7 cellular contexts compared by ENCODE assay signal in genomic region chr13:25574437-25575426, GRCh38.
DNase-seq lines count a peak whose midpoint lies in the region; ATAC-seq and TF ChIP-seq lines count a peak whose summit lies in the region.

No MANE protein-coding gene starts in this region.

- no peak for TF ChIP-seq POLR2A in lower leg skin (IDR thresholded peaks at IDR 0.05)

- peak; percentile 61 for DNase-seq in NCI-H69 (lab: John Stamatoyannopoulos, UW)
- DNase-seq in activated CD4-positive, alpha-beta T cell treated with anti-CD3 and anti-CD28 coated beads, Interleukin-2, amount 10 ng/mL, durations not matched to agents 7 days and 5 days: peak; percentile 81
- DNase-seq in dedifferentiated amniotic fluid mesenchymal stem cell (ENCODE audit: extremely low spot score): peak; percentile 92
- DNase-seq in lower leg skin (ENCODE audit: low spot score in 2 of 2): peak; percentile 80 to 90
- DNase-seq in stimulated activated CD8-positive, alpha-beta memory T cell treated with anti-CD3 and anti-CD28 coated beads, Interleukin-12 subunit alpha, Interleukin-12 subunit beta, amount 100 ng/mL, for 24 hours (ENCODE audit: extremely low read depth): peak; percentile 14

- H3K4me3 Mint-ChIP-seq in activated CD4-positive, alpha-beta T cell treated with anti-CD3 and anti-CD28 coated beads, Interleukin-2, amount 10 ng/mL, durations not matched to agents 7 days and 5 days: no peak overlapping the region

- no peaks in the 10 kb centered on the region for H3K9me3 Mint-ChIP-seq in activated CD4-positive, alpha-beta T cell treated with anti-CD3 and anti-CD28 coated beads, Interleukin-2, amount 10 ng/mL, durations not matched to agents 7 days and 5 days

- ATAC-seq in GM18498 (IDR thresholded peaks at IDR 0.05; ENCODE audit: unreplicated experiment) (peak; percentile 76), HG03521 (IDR thresholded peaks at IDR 0.05; ENCODE audit: unreplicated experiment) (peak; percentile 81)

- POLR2A ChIA-PET in activated CD4-positive, alpha-beta T cell treated with anti-CD3 and anti-CD28 coated beads, Interleukin-2, amount 10 ng/mL, durations not matched to agents 7 days and 5 days (lab: Charles Lee): no interaction called here

- H3K4me3 ChIP-seq in lower leg skin (ENCODE audit: low read depth, poor library complexity, severe bottlenecking): no peak overlapping the region

- H3K4me1 Mint-ChIP-seq in activated CD4-positive, alpha-beta T cell treated with anti-CD3 and anti-CD28 coated beads, Interleukin-2, amount 10 ng/mL, durations not matched to agents 7 days and 5 days: peaks cover 1% of the 10 kb centered on the region

- no peak overlapping the region for H3K27ac Mint-ChIP-seq in activated CD4-positive, alpha-beta T cell treated with anti-CD3 and anti-CD28 coated beads, Interleukin-2, amount 10 ng/mL, durations not matched to agents 7 days and 5 days

- WGBS in lower leg skin, 2 donors: 18 to 21% methylated on average over 8 of the region's 8 CpGs

- H3K27me3 Mint-ChIP-seq in activated CD4-positive, alpha-beta T cell treated with anti-CD3 and anti-CD28 coated beads, Interleukin-2, amount 10 ng/mL, durations not matched to agents 7 days and 5 days: peaks cover 13% of the 10 kb centered on the region

- TF ChIP-seq CTCF in lower leg skin (IDR thresholded peaks at IDR 0.05): no peak

- CTCF ChIA-PET in activated CD4-positive, alpha-beta T cell treated with anti-CD3 and anti-CD28 coated beads, Interleukin-2, amount 10 ng/mL, durations not matched to agents 7 days and 5 days (lab: Charles Lee): interaction anchor here (0.6 to 1.6 kb wide), 6 partner anchors 20 to 507 kb away, joined by 3 to 6 read pairs (median 3); no protein-coding TSS in a partner anchor

- no peaks in the 10 kb centered on the region for H3K36me3 Mint-ChIP-seq in activated CD4-positive, alpha-beta T cell treated with anti-CD3 and anti-CD28 coated beads, Interleukin-2, amount 10 ng/mL, durations not matched to agents 7 days and 5 days (ENCODE audit: low read depth)

- intact Hi-C loops in lower leg skin (cut with DNase I; ENCODE audit: low total_unique reads): loop anchor here (5.0 kb wide), 1 partner anchor 488 kb away; no protein-coding TSS in a partner anchor

Comparison
In these comparisons a context has a peak if more than half of its experiments do, and no peak if none do; other contexts are left out.
1. DNase-seq: peak in every context shown above with its lines; median percentile 92 in dedifferentiated amniotic fluid mesenchymal stem cell; 85 in lower leg skin; 81 in activated CD4-positive, alpha-beta T cell treated with anti-CD3 and anti-CD28 coated beads, Interleukin-2, amount 10 ng/mL, durations not matched to agents 7 days and 5 days; 61 in NCI-H69; 14 in stimulated activated CD8-positive, alpha-beta memory T cell treated with anti-CD3 and anti-CD28 coated beads, Interleukin-12 subunit alpha, Interleukin-12 subunit beta, amount 100 ng/mL, for 24 hours.